In genomic region chr2:35858216-35858615, GRCh38 we compare ENCODE assay signal across 19 cellular contexts.
DNase-seq lines count a peak whose midpoint lies in the region; ATAC-seq and TF ChIP-seq lines count a peak whose summit lies in the region.
"Had no signal": no experiment of that assay in that cellular context is flagged by ENCODE, and none has a peak within 500 bp of the region (broad histone marks: within the 10 kb centered on the region; RNA-seq: fewer than 3 reads in every experiment).

No MANE protein-coding gene starts in this region.

- no peak overlapping the region for H3K18ac ChIP-seq in neuronal stem cell (ENCODE audit: low read length)

- H2BK5ac ChIP-seq in neuronal stem cell (ENCODE audit: low read length) = no peak overlapping the region

- H3K9me3 ChIP-seq in cardiac muscle cell (ENCODE audit: low read depth) = no peaks in the 10 kb centered on the region
- no peaks in the 10 kb centered on the region for H3K9me3 ChIP-seq in neuronal stem cell (replicated peaks in 1 of 2; ENCODE audit: control insufficient read depth in 2 of 2, insufficient read depth in 1 of 2, low read depth in 1 of 2, low read length in 2 of 2)
- H3K9me3 ChIP-seq: A549; BLaER1 treated with 17β-estradiol and CSF1 and Interleukin-3, amounts not matched to agents 10 nM and 100 nM; HAP-1 had no signal

- no peaks in the 10 kb centered on the region for H3K36me3 ChIP-seq in cardiac muscle cell
- no peaks in the 10 kb centered on the region for H3K36me3 ChIP-seq in neuronal stem cell (replicated peaks in 1 of 2; ENCODE audit: control insufficient read depth in 2 of 2, insufficient read depth in 2 of 2, low read length in 2 of 2)
- H3K36me3 ChIP-seq: BLaER1 treated with 17β-estradiol and CSF1 and Interleukin-3, amounts not matched to agents 10 nM and 100 nM; HAP-1 had no signal

- no CpG with 5 or more reads among the region's 1 CpG for WGBS in neuronal stem cell (ENCODE audit: extremely low coverage in 2 of 2, insufficient read length in 2 of 2, insufficient replicate concordance in 1 of 2), 2 donors

- H3K27ac ChIP-seq in cardiac muscle cell = no peak overlapping the region
- no peak overlapping the region for H3K27ac ChIP-seq in neuronal stem cell (replicated peaks; ENCODE audit: low read length)
- H3K27ac ChIP-seq: 22Rv1; A549; BLaER1 treated with 17β-estradiol and CSF1 and Interleukin-3, amounts not matched to agents 10 nM and 100 nM; HL-60 had no signal

- H3K23ac ChIP-seq in neuronal stem cell (ENCODE audit: low read depth, low read length, poor library complexity) = no peak overlapping the region

- no peak for DNase-seq in cardiac muscle cell (ENCODE audit: low read depth in 1 of 2, low spot score in 1 of 2)
- no peak for DNase-seq in left ventricle myocardium superior
- peak; percentile 11 for DNase-seq in NAMALWA (ENCODE audit: low spot score)
- peak; percentile 12 for DNase-seq in epithelial cell of esophagus (ENCODE audit: low read depth)
- DNase-seq in neuronal stem cell (ENCODE audit: low spot score) = no peak
- DNase-seq in head of caudate nucleus = no peak
- DNase-seq: CD8-positive, alpha-beta memory T cell; COR-L47; DMS 273 treated with DMSO at 0.1 percent for 48 hours; DMS53; DND-41; EL had no signal

- intact Hi-C loops in left ventricle myocardium superior (cut with micrococcal nuclease) = no loop called here
- intact Hi-C loops in head of caudate nucleus (cut with DNase I) = no loop called here

- H3K4me1 ChIP-seq in cardiac muscle cell (ENCODE audit: low read depth) = no peaks in the 10 kb centered on the region
- H3K4me1 ChIP-seq in neuronal stem cell (ENCODE audit: control insufficient read depth in 2 of 2, insufficient read depth in 1 of 2, low read depth in 1 of 2, low read length in 2 of 2) = peaks cover 0 to 6% of the 10 kb centered on the region in 2 donors
- H3K4me1 ChIP-seq: A549, HAP-1 had no signal

- no peak overlapping the region for H3K14ac ChIP-seq in neuronal stem cell (ENCODE audit: low read length)

- H3K27me3 ChIP-seq in cardiac muscle cell = no peaks in the 10 kb centered on the region
- no peaks in the 10 kb centered on the region for H3K27me3 ChIP-seq in neuronal stem cell (ENCODE audit: control insufficient read depth in 3 of 3, insufficient read depth in 3 of 3, low read depth in 1 of 3, low read length in 3 of 3)
- H3K27me3 ChIP-seq: BLaER1 treated with 17β-estradiol and CSF1 and Interleukin-3, amounts not matched to agents 10 nM and 100 nM had no signal

- no peak overlapping the region for H2BK12ac ChIP-seq in neuronal stem cell (ENCODE audit: low read length)

- no peak overlapping the region for H4K91ac ChIP-seq in neuronal stem cell (ENCODE audit: low read depth, low read length, poor library complexity)

- H3K9ac ChIP-seq in neuronal stem cell (ENCODE audit: low read depth, low read length, poor library complexity) = no peak overlapping the region
- H3K9ac ChIP-seq: BLaER1 treated with 17β-estradiol and CSF1 and Interleukin-3, amounts not matched to agents 10 nM and 100 nM had no signal

- peak; percentile 12 for TF ChIP-seq CTCF in cardiac muscle cell (IDR thresholded peaks at IDR 0.05; ENCODE audit: low read depth, low read length)
- peak; percentile 35 for TF ChIP-seq CTCF in epithelial cell of esophagus (IDR thresholded peaks at IDR 0.05; ENCODE audit: insufficient read depth, low read depth, low read length, missing control alignments)

- no peak overlapping the region for H3K4me3 ChIP-seq in cardiac muscle cell
- H3K4me3 ChIP-seq in epithelial cell of esophagus (ENCODE audit: low read length) = no peak overlapping the region
- no peak overlapping the region for H3K4me3 ChIP-seq in neuronal stem cell (ENCODE audit: low read length in 2 of 2)
- H3K4me3 ChIP-seq: A549; BLaER1 treated with 17β-estradiol and CSF1 and Interleukin-3, amounts not matched to agents 10 nM and 100 nM; HAP-1 had no signal

- no peak overlapping the region for H3K4me2 ChIP-seq in neuronal stem cell (ENCODE audit: insufficient read depth, low read length, poor library complexity, severe bottlenecking)
- H3K4me2 ChIP-seq: A549 had no signal

- H3K4ac ChIP-seq in neuronal stem cell (ENCODE audit: low read length) = no peak overlapping the region

- no peak for ATAC-seq in left ventricle myocardium superior
- ATAC-seq in HG02763 (IDR thresholded peaks at IDR 0.05; ENCODE audit: unreplicated experiment) = no peak
- ATAC-seq in GM21515 (IDR thresholded peaks at IDR 0.05; ENCODE audit: unreplicated experiment) = no peak
- ATAC-seq: A549 had no signal

- H2AK5ac ChIP-seq in neuronal stem cell (ENCODE audit: low read depth, low read length) = no peak overlapping the region

- no peak overlapping the region for H2BK15ac ChIP-seq in neuronal stem cell (ENCODE audit: low read length)

- no peak overlapping the region for H2BK120ac ChIP-seq in neuronal stem cell (ENCODE audit: low read depth, low read length)

- H3K79me1 ChIP-seq in neuronal stem cell (ENCODE audit: low read depth, low read length) = no peaks in the 10 kb centered on the region

- H4K8ac ChIP-seq in neuronal stem cell (ENCODE audit: low read depth, low read length) = no peak overlapping the region

- peak overlapping the region; percentile 83 for H2AFZ ChIP-seq in neuronal stem cell (ENCODE audit: low read length)

Comparison
In these comparisons a context has a peak if more than half of its experiments do, and no peak if none do; other contexts are left out.
1. DNase-seq: peak in NAMALWA (single experiment) and epithelial cell of esophagus (single experiment); none in cardiac muscle cell (0 of 2), left ventricle myocardium superior (single experiment), neuronal stem cell (single experiment) and head of caudate nucleus (0 of 42).